In genomic region chr2:137886432-137886831, GRCh38 we compare ENCODE assay signal across 12 cellular contexts.
DNase-seq lines count a peak whose midpoint lies in the region; TF ChIP-seq lines count a peak whose summit lies in the region.
"Had no signal": no experiment of that assay in that cellular context is flagged by ENCODE, and none has a peak within 500 bp of the region (broad histone marks: within the 10 kb centered on the region; RNA-seq: fewer than 3 reads in every experiment).

No MANE protein-coding gene starts in this region.

- H2AFZ ChIP-seq in OCI-LY1 (ENCODE audit: low read length) = no peak overlapping the region
- no peak overlapping the region for H2AFZ ChIP-seq in hepatocyte

- no peaks in the 10 kb centered on the region for H3K36me3 ChIP-seq in OCI-LY1 (ENCODE audit: insufficient read depth, low read length)
- H3K36me3 ChIP-seq in hepatocyte (replicated peaks; ENCODE audit: insufficient read depth, low read depth) = no peaks in the 10 kb centered on the region
- no peaks in the 10 kb centered on the region for H3K36me3 ChIP-seq in tibial nerve
- H3K36me3 ChIP-seq: heart left ventricle, upper lobe of left lung had no signal

- TF ChIP-seq EP300 in tibial nerve (IDR thresholded peaks at IDR 0.05) = no peak

- H4K20me1 ChIP-seq in OCI-LY1 (ENCODE audit: insufficient read depth, low read length) = no peaks in the 10 kb centered on the region
- no peaks in the 10 kb centered on the region for H4K20me1 ChIP-seq in hepatocyte (ENCODE audit: insufficient read depth, poor library complexity, severe bottlenecking)

- H3K79me2 ChIP-seq in OCI-LY1 (ENCODE audit: insufficient read depth, low read length) (no peaks in the 10 kb centered on the region), hepatocyte (no peaks in the 10 kb centered on the region)

- TF ChIP-seq CTCF in OCI-LY1 (IDR thresholded peaks at IDR 0.05; ENCODE audit: low read length) = peak; percentile 25; the same call in 1 of the 2 replicates
- peak; percentile 32 for TF ChIP-seq CTCF in hepatocyte (IDR thresholded peaks at IDR 0.05; ENCODE audit: poor library complexity)
- no peak for TF ChIP-seq CTCF in tibial nerve (IDR thresholded peaks at IDR 0.05)

- TF ChIP-seq POLR2A in tibial nerve (IDR thresholded peaks at IDR 0.05) = no peak

- H3F3A ChIP-seq in OCI-LY1 (ENCODE audit: insufficient read depth, low read length) = no peaks in the 10 kb centered on the region

- H3K9me2 ChIP-seq in OCI-LY1 (ENCODE audit: low read depth, low read length) = no peaks in the 10 kb centered on the region
- no peaks in the 10 kb centered on the region for H3K9me2 ChIP-seq in hepatocyte (replicated peaks; ENCODE audit: insufficient read depth)

- H3K27ac ChIP-seq in OCI-LY1 (ENCODE audit: low read depth, low read length, poor library complexity, severe bottlenecking) = no peak overlapping the region
- H3K27ac ChIP-seq in hepatocyte = no peak overlapping the region
- H3K27ac ChIP-seq in tibial nerve = no peak overlapping the region
- H3K27ac ChIP-seq: heart left ventricle, upper lobe of left lung had no signal

- H3K9me3 ChIP-seq in OCI-LY1 (ENCODE audit: low read length) (no peaks in the 10 kb centered on the region), hepatocyte (ENCODE audit: low read depth) (no peaks in the 10 kb centered on the region), tibial nerve (no peaks in the 10 kb centered on the region)
- H3K9me3 ChIP-seq: heart left ventricle, upper lobe of left lung had no signal

- H3K27me3 ChIP-seq in OCI-LY1 (ENCODE audit: insufficient read depth, low read length) (peaks cover 3% of the 10 kb centered on the region; the same call in 1 of the 2 replicates), hepatocyte (no peaks in the 10 kb centered on the region), tibial nerve (no peaks in the 10 kb centered on the region)
- H3K27me3 ChIP-seq: upper lobe of left lung had no signal

- H3K9ac ChIP-seq in OCI-LY1 (ENCODE audit: low read length) = no peak overlapping the region

- WGBS in hepatocyte (ENCODE audit: low lambda C conversion rate, missing lambda C conversion rate) = 43% methylated on average over 1 of the region's 1 CpG
- WGBS in tibial nerve, 2 donors = 31 to 42% methylated on average over 1 of the region's 1 CpG

- DNase-seq in DMS53 treated with DMSO at 0.1 percent for 48 hours (lab: John Stamatoyannopoulos, UW; ENCODE audit: unreplicated experiment) (peak; percentile 2), HT1080 (ENCODE audit: low read depth) (peak; percentile 21), hepatocyte (ENCODE audit: low spot score) (peak; percentile 57), tibial nerve (ENCODE audit: low spot score in 2 of 2) (no peak), hypothalamus (lab: John Stamatoyannopoulos, UW) (no peak)
- no peak for DNase-seq in activated CD8-positive, alpha-beta memory T cell treated with anti-CD3 and anti-CD28 coated beads, Interleukin-2, amount 50 U/mL, for 4 hours
- DNase-seq: activated CD8-positive, alpha-beta T cell treated with anti-CD3 and anti-CD28 coated beads for 36 hours; heart left ventricle; NCI-H187; retina had no signal

- no peak overlapping the region for H3K4me2 ChIP-seq in OCI-LY1 (ENCODE audit: low read length)
- no peak overlapping the region for H3K4me2 ChIP-seq in hepatocyte

- H3K4me1 ChIP-seq in OCI-LY1 (ENCODE audit: insufficient read depth, low read length, severe bottlenecking) (no peaks in the 10 kb centered on the region), hepatocyte (ENCODE audit: insufficient read depth) (no peaks in the 10 kb centered on the region), tibial nerve (no peaks in the 10 kb centered on the region)
- H3K4me1 ChIP-seq: heart left ventricle had no signal

- no peak overlapping the region for H3K4me3 ChIP-seq in OCI-LY1 (ENCODE audit: low read depth, low read length, poor library complexity, severe bottlenecking)
- H3K4me3 ChIP-seq in hepatocyte = no peak overlapping the region
- no peak overlapping the region for H3K4me3 ChIP-seq in tibial nerve
- H3K4me3 ChIP-seq: heart left ventricle, upper lobe of left lung had no signal

Comparison
In these comparisons a context has a peak if more than half of its experiments do, and no peak if none do; other contexts are left out.
1. DNase-seq: peak in DMS53 treated with DMSO at 0.1 percent for 48 hours (single experiment), HT1080 (single experiment) and hepatocyte (single experiment); none in tibial nerve (0 of 2), activated CD8-positive, alpha-beta memory T cell treated with anti-CD3 and anti-CD28 coated beads, Interleukin-2, amount 50 U/mL, for 4 hours (single experiment) and hypothalamus (0 of 51).
2. CTCF ChIP-seq: peak in OCI-LY1 (single experiment) and hepatocyte (single experiment); none in tibial nerve (0 of 5).